25 cellular contexts compared by ENCODE assay signal in the genomic region with DNA sequence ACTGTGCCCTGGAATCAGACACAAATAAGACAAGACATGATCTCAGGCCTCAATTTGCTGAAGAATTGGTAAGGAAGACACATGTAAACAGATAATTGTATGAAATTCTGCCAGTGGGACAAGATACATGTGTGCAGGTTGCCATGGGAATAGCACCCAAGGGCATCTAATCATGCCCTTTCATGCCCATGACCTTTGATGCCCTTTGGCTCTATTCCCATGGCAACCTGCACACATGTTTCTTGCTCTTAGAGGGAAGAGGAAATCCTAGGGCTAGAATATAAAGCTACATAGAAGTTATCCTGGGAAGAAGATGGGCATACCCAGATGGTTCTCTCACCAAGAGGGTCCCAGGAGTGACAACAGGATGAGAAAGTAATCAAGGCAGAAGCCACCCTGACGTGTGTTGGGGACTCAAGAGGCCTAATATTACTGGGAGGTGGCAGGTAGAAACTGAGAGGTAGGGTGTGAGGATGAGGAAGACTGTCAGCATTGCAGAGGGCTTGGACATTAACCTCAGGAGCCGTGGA.
"Had no signal": no experiment of that assay in that cellular context is flagged by ENCODE, and none has a peak within 500 bp of the region (broad histone marks: within the 10 kb centered on the region; RNA-seq: fewer than 3 reads in every experiment).

No MANE protein-coding gene starts in this region.

- ATAC-seq: activated T-cell treated with anti-CD3 and anti-CD28 coated beads, Interleukin-2, amount 50 U/mL, for 4 hours; left lung; natural killer cell; psoas muscle had no signal

- H3K27me3 ChIP-seq: adrenal gland, ascending aorta, brain microvascular endothelial cell, left lung, pancreas, right atrium auricular region, tibial artery had no signal

- H3K27ac ChIP-seq: adrenal gland, ascending aorta, brain microvascular endothelial cell, left lung, pancreas, psoas muscle, right atrium auricular region, tibial artery had no signal

- H3K27ac Mint-ChIP-seq: activated CD4-positive, alpha-beta memory T cell treated with anti-CD3 and anti-CD28 coated beads for 36 hours; activated naive CD8-positive, alpha-beta T cell; activated T-helper 2 cell treated with anti-CD3 and anti-CD28 coated beads, Interferon-gamma antibody, Interleukin-2, Interleukin-4, amounts not matched to agents 10 μg/mL and 5 μg/mL and 100 μg/mL, durations not matched to agents 14 hours and 24 hours and 36 hours; immature natural killer cell; mesothelial cell of epicardium; natural killer cell; stimulated activated naive CD8-positive, alpha-beta T cell treated with anti-CD3 and anti-CD28 coated beads, Interleukin-15, Interleukin-2, amounts not matched to agents 100 ng/mL and 50 ng/mL, for 24 hours had no signal

- H3K36me3 Mint-ChIP-seq: activated CD4-positive, alpha-beta memory T cell treated with anti-CD3 and anti-CD28 coated beads for 36 hours; activated naive CD8-positive, alpha-beta T cell; immature natural killer cell; natural killer cell had no signal

- H3K4me1 Mint-ChIP-seq: immature natural killer cell, mesothelial cell of epicardium, natural killer cell had no signal

- H3K4me1 ChIP-seq: adrenal gland, ascending aorta, left lung, right atrium auricular region, tibial artery had no signal

- H3K4me3 Mint-ChIP-seq: activated CD4-positive, alpha-beta memory T cell treated with anti-CD3 and anti-CD28 coated beads for 36 hours; activated naive CD8-positive, alpha-beta T cell; activated T-cell treated with anti-CD3 and anti-CD28 coated beads, Interleukin-2, amount 50 U/mL, for 4 hours; immature natural killer cell; mesothelial cell of epicardium; natural killer cell; stimulated activated naive CD8-positive, alpha-beta T cell treated with anti-CD3 and anti-CD28 coated beads, Interleukin-15, Interleukin-2, amounts not matched to agents 100 ng/mL and 50 ng/mL, for 24 hours had no signal

- FAIRE-seq: pancreas had no signal

- DNase-seq: activated CD4-positive, alpha-beta memory T cell treated with anti-CD3 and anti-CD28 coated beads for 36 hours; activated CD4-positive, alpha-beta T cell treated with anti-CD3 and anti-CD28 coated beads for 4 hours; activated naive CD4-positive, alpha-beta T cell; activated T-cell treated with anti-CD3 and anti-CD28 coated beads, Interleukin-2, amount 50 U/mL, for 4 hours; brain microvascular endothelial cell; central memory CD4-positive, alpha-beta T cell; dermis blood vessel endothelial cell; effector CD8-positive, alpha-beta T cell; foreskin melanocyte; immature natural killer cell; left lung; natural killer cell; pancreas; psoas muscle; stimulated activated CD4-positive, alpha-beta T cell treated with anti-CD3 and anti-CD28 coated beads, Interleukin-1b, Interleukin-23, amount 100 ng/mL, for 48 hours; substantia nigra; T-helper 9 cell; tibial artery had no signal

- H3K4me3 ChIP-seq: adrenal gland, ascending aorta, left lung, pancreas, psoas muscle, right atrium auricular region, tibial artery had no signal

- H3K9me3 ChIP-seq: adrenal gland, ascending aorta, left lung, pancreas, psoas muscle, right atrium auricular region, tibial artery had no signal

- H3K9me3 Mint-ChIP-seq: activated CD4-positive, alpha-beta memory T cell treated with anti-CD3 and anti-CD28 coated beads for 36 hours; activated T-cell treated with anti-CD3 and anti-CD28 coated beads, Interleukin-2, amount 50 U/mL, for 4 hours; activated T-helper 2 cell treated with anti-CD3 and anti-CD28 coated beads, Interferon-gamma antibody, Interleukin-2, Interleukin-4, amounts not matched to agents 10 μg/mL and 5 μg/mL and 100 μg/mL, durations not matched to agents 14 hours and 24 hours and 36 hours; immature natural killer cell; mesothelial cell of epicardium; natural killer cell; stimulated activated naive CD8-positive, alpha-beta T cell treated with anti-CD3 and anti-CD28 coated beads, Interleukin-15, Interleukin-2, amounts not matched to agents 100 ng/mL and 50 ng/mL, for 24 hours had no signal
